Comparison of ENCODE assay signal across 14 cellular contexts in the genomic region with DNA sequence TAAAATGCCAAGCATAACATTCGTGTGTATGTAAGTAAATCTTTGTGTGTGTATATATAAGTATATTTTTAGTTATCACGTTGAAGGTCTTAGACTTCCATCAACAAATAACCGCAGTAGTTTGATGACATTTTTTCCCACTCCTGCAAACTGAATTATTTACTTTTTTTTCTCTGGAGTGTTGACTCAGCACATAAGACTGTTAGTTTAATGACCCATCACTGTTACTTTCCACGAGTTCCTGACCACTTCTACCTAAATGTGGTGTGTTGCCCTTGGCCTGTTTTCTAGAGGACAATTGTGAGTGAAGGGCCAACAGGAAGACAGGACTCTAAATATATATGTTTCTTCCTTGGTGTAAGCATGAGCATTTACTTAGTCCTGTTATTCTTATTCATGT.
A peak's percentile ranks its signal among the peaks of the same experiment; 100 is the strongest.
DNase-seq lines count a peak whose midpoint lies in the region; ATAC-seq and TF ChIP-seq lines count a peak whose summit lies in the region.
"Had no signal": no experiment of that assay in that cellular context is flagged by ENCODE, and none has a peak within 500 bp of the region (broad histone marks: within the 10 kb centered on the region; RNA-seq: fewer than 3 reads in every experiment).

No MANE protein-coding gene starts in this region.

- TF ChIP-seq CTCF in retinal pigment epithelial cell (conservative IDR thresholded peaks at IDR 0.05; ENCODE audit: low read depth, low read length) (no peak), lower leg skin (IDR thresholded peaks at IDR 0.05) (no peak)

- no peaks in the 10 kb centered on the region for H3K4me1 Mint-ChIP-seq in T-helper 17 cell
- H3K4me1 Mint-ChIP-seq: activated CD4-positive, alpha-beta memory T cell treated with anti-CD3 and anti-CD28 coated beads, Interleukin-2, amount 10 ng/mL, durations not matched to agents 7 days and 5 days; activated naive CD4-positive, alpha-beta T cell treated with anti-CD3 and anti-CD28 coated beads, Interleukin-2, amount 50 U/mL, for 24 hours had no signal

- no peaks in the 10 kb centered on the region for H3K36me3 Mint-ChIP-seq in T-helper 17 cell (ENCODE audit: low read depth)
- H3K36me3 Mint-ChIP-seq: natural killer cell treated with Interleukin-12 subunit alpha and Interleukin-12 subunit beta and Interleukin-15 and Interleukin-18, amount 100 ng/mL, for 72 hours had no signal

- H3K27ac Mint-ChIP-seq in T-helper 17 cell: no peak overlapping the region
- H3K27ac Mint-ChIP-seq: activated CD4-positive, alpha-beta memory T cell treated with anti-CD3 and anti-CD28 coated beads, Interleukin-2, amount 10 ng/mL, durations not matched to agents 7 days and 5 days; activated naive CD4-positive, alpha-beta T cell treated with anti-CD3 and anti-CD28 coated beads, Interleukin-2, amount 50 U/mL, for 24 hours; natural killer cell treated with Interleukin-12 subunit alpha and Interleukin-12 subunit beta and Interleukin-15 and Interleukin-18, amount 100 ng/mL, for 72 hours had no signal

- intact Hi-C loops in lower leg skin (cut with DNase I; ENCODE audit: low total_unique reads): no loop called here

- 57 to 69% methylated on average over 4 of the region's 4 CpGs for WGBS in lower leg skin, 2 donors

- no peak overlapping the region for H3K4me3 ChIP-seq in retinal pigment epithelial cell (ENCODE audit: low read length)
- no peak overlapping the region for H3K4me3 ChIP-seq in lower leg skin (ENCODE audit: low read depth, poor library complexity, severe bottlenecking)

- no peak for ATAC-seq in T-helper 17 cell
- ATAC-seq in HG02973 (IDR thresholded peaks at IDR 0.05; ENCODE audit: unreplicated experiment): no peak
- ATAC-seq: natural killer cell treated with Interleukin-12 subunit alpha and Interleukin-12 subunit beta and Interleukin-15 and Interleukin-18, amount 100 ng/mL, for 72 hours had no signal

- no peak overlapping the region for H3K4me3 Mint-ChIP-seq in T-helper 17 cell
- H3K4me3 Mint-ChIP-seq: activated CD4-positive, alpha-beta memory T cell treated with anti-CD3 and anti-CD28 coated beads, Interleukin-2, amount 10 ng/mL, durations not matched to agents 7 days and 5 days; activated naive CD4-positive, alpha-beta T cell treated with anti-CD3 and anti-CD28 coated beads, Interleukin-2, amount 50 U/mL, for 24 hours; natural killer cell treated with Interleukin-12 subunit alpha and Interleukin-12 subunit beta and Interleukin-15 and Interleukin-18, amount 100 ng/mL, for 72 hours had no signal

- peaks cover 15% of the 10 kb centered on the region for H3K27me3 Mint-ChIP-seq in T-helper 17 cell

- peak; percentile 64 for DNase-seq in GM03348 (ENCODE audit: low spot score)
- DNase-seq in RKO (ENCODE audit: low spot score): peak; percentile 13
- peak; percentile 69 for DNase-seq in fibroblast of gingiva (ENCODE audit: low read depth)
- DNase-seq in retinal pigment epithelial cell (ENCODE audit: low read depth): peak; percentile 77
- DNase-seq in T-helper 17 cell: no peak
- no peak for DNase-seq in ureter (ENCODE audit: low spot score)
- DNase-seq in lower leg skin (ENCODE audit: low spot score in 2 of 2): no peak
- DNase-seq: activated CD4-positive, alpha-beta memory T cell treated with anti-CD3 and anti-CD28 coated beads, Interleukin-2, amount 10 ng/mL, durations not matched to agents 7 days and 5 days; effector CD8-positive, alpha-beta T cell; MV-4-11; stimulated activated CD4-positive, alpha-beta T cell treated with anti-CD3 and anti-CD28 coated beads, Interleukin-15, amount 100 ng/mL, for 24 hours had no signal

- peaks cover 2% of the 10 kb centered on the region for H3K9me3 ChIP-seq in T-helper 17 cell (ENCODE audit: control insufficient read depth, low read length, poor library complexity, severe bottlenecking)

- no peak for TF ChIP-seq POLR2A in lower leg skin (IDR thresholded peaks at IDR 0.05)

Comparison
In these comparisons a context has a peak if more than half of its experiments do, and no peak if none do; other contexts are left out.
1. DNase-seq: peak in GM03348 (single experiment), RKO (single experiment), fibroblast of gingiva (single experiment) and retinal pigment epithelial cell (single experiment); none in T-helper 17 cell (0 of 3), ureter (single experiment) and lower leg skin (0 of 2).